8 cellular contexts compared by ENCODE assay signal in genomic region chr22:41446639-41447434, GRCh38. TPM values are rescaled to one million over a fixed set of nuclear protein-coding genes. Genes with fewer than 3 reads are reported as not detected.
DNase-seq lines count a peak whose midpoint lies in the region; ATAC-seq and TF ChIP-seq lines count a peak whose summit lies in the region.

TSS of gene TOB2 (minus strand) at chr22:41446801. CDS start at chr22:41437345, 9,456 bp downstream.

- peaks cover 11% of the 10 kb centered on the region for H3K36me3 Mint-ChIP-seq in endothelial cell (ENCODE audit: low read depth, unreplicated experiment)

- H2AFZ ChIP-seq in OCI-LY7 (ENCODE audit: low read length), result peak within 1 kb of the TSS; percentile 3

- BruUV-seq in OCI-LY7 (replicated peaks; lab: Mats Ljungman, UMichigan), result TSS peak; percentile 76

- H3K27ac Mint-ChIP-seq in endothelial cell (ENCODE audit: unreplicated experiment), result peak within 1 kb of the TSS; percentile 90

- intact Hi-C loops in OCI-LY7 (cut with micrococcal nuclease; ENCODE audit: unreplicated experiment), result loop anchor here (2.0 to 10.0 kb wide), 5 partner anchors 22 to 1168 kb away; partner anchors contain the start of genes ACO2, EP300, PHF5A and POLDIP3

- peak within 1 kb of the TSS; percentile 98 for H3K4me2 ChIP-seq in OCI-LY7 (ENCODE audit: low read length)

- H3K4me3 ChIP-seq in OCI-LY7 (ENCODE audit: low read depth, low read length, poor library complexity, severe bottlenecking), result peak within 1 kb of the TSS; percentile 83

- peaks cover 14% of the 10 kb centered on the region for H3K4me1 ChIP-seq in OCI-LY7 (ENCODE audit: insufficient read depth, low read length, poor library complexity, severe bottlenecking)

- H3K9me2 ChIP-seq in OCI-LY7 (ENCODE audit: insufficient read depth, low read length), result no peaks in the 10 kb centered on the region

- peak within 1 kb of the TSS; percentile 98 for H3K4me3 Mint-ChIP-seq in endothelial cell (ENCODE audit: unreplicated experiment)

- POLR2A ChIA-PET in OCI-LY7 (lab: Charles Lee), result interaction anchor here (0.6 to 2.2 kb wide), 4 partner anchors 22 to 65 kb away, joined by 3 to 6 read pairs (median 4); partner anchors contain the start of genes ACO2, PHF5A and TEF

- no peaks in the 10 kb centered on the region for H3K9me3 ChIP-seq in OCI-LY7 (ENCODE audit: low read length)

- CTCF ChIA-PET in OCI-LY7 (lab: Charles Lee; ENCODE audit: unreplicated experiment), result interaction anchor here (0.9 kb wide), 1 partner anchor 9 kb away, joined by 3 read pairs; no protein-coding TSS in a partner anchor

- TF ChIP-seq CTCF in C4-2B (conservative IDR thresholded peaks at IDR 0.05) (no peak), OCI-LY7 (conservative IDR thresholded peaks at IDR 0.05; ENCODE audit: low read length) (no peak), endothelial cell (IDR thresholded peaks at IDR 0.05; ENCODE audit: unreplicated experiment) (no peak)

- H4K20me1 ChIP-seq in OCI-LY7 (ENCODE audit: insufficient read depth, low read length), result no peaks in the 10 kb centered on the region

- H3K27me3 Mint-ChIP-seq in endothelial cell (ENCODE audit: unreplicated experiment), result peaks cover 26% of the 10 kb centered on the region

- H3K4me1 Mint-ChIP-seq in endothelial cell (ENCODE audit: unreplicated experiment), result peaks cover 30% of the 10 kb centered on the region

- peaks cover 43% of the 10 kb centered on the region for H3K79me2 ChIP-seq in OCI-LY7 (ENCODE audit: insufficient read depth, low read depth, low read length)

- peak; percentile 84 for DNase-seq in HuH-7 (ENCODE audit: low spot score)
- peak; percentile 98 for DNase-seq in OCI-LY7 (ENCODE audit: low spot score)
- DNase-seq in activated CD8-positive, alpha-beta memory T cell treated with anti-CD3 and anti-CD28 coated beads, Interleukin-2, amount 50 U/mL, for 48 hours, result peak; percentile 97
- DNase-seq in endothelial cell (ENCODE audit: low spot score), result peak; percentile 95
- DNase-seq in midbrain (lab: John Stamatoyannopoulos, UW), result peak; percentile 98
- peak; percentile 92 for DNase-seq in stimulated activated CD8-positive, alpha-beta memory T cell treated with anti-CD3 and anti-CD28 coated beads, Interleukin-15, amount 100 ng/mL, for 48 hours (ENCODE audit: low read depth in 2 of 2)

- peak; percentile 65 for ATAC-seq in GM19468 (IDR thresholded peaks at IDR 0.05; ENCODE audit: extremely low read depth, unreplicated experiment)

- no peaks in the 10 kb centered on the region for H3K9me3 Mint-ChIP-seq in endothelial cell (ENCODE audit: unreplicated experiment)

- H3K36me3 ChIP-seq in OCI-LY7 (ENCODE audit: insufficient read depth, low read length), result peaks cover 14% of the 10 kb centered on the region; the same call in 1 of the 2 replicates

- peak within 1 kb of the TSS; percentile 99 for H3K27ac ChIP-seq in C4-2B
- peak within 1 kb of the TSS; percentile 85 for H3K27ac ChIP-seq in OCI-LY7 (ENCODE audit: low read depth, low read length, poor library complexity, severe bottlenecking)

RNA-seq across cellular contexts. Expression of gene TOB2, which starts in this region (rescaled TPM):
- total RNA-seq in OCI-LY7 (2014; rRNA removed; shearing (Covaris generic)), result 13.5 and 13.9 TPM in 2 replicates
- 19.9 and 27.0 TPM in 2 replicates for total RNA-seq in OCI-LY7 (2022)
- total RNA-seq in endothelial cell (ENCODE audit: unreplicated experiment), result 60.3 TPM

Comparison
In these comparisons a context has a peak if more than half of its experiments do, and no peak if none do; other contexts are left out.
1. Peak in every context shown above with its lines: DNase-seq, ATAC-seq, H3K4me3 ChIP-seq and H3K27ac ChIP-seq.